24 cellular contexts compared by ENCODE assay signal in the genomic region with DNA sequence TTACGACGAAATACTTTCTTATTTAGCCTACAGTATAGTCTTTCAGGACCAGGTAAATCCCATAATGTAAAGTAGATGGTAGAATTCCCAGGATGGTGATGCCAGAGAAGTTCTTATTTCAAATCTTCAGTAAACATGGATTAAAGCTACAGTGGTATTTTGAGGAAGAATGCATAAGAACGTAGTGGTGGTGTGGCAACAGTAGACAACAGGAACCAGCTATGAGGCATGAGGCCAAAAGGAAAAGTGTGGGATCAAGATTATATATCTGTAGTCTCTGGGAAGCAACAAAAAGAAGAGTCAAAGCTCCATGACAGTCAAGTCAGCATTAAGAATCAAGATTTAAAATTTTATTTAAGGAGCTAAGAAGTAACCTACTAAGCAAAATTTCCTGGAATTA.
A peak's percentile ranks its signal among the peaks of the same experiment; 100 is the strongest.
DNase-seq lines count a peak whose midpoint lies in the region; ATAC-seq and TF ChIP-seq lines count a peak whose summit lies in the region.
"Had no signal": no experiment of that assay in that cellular context is flagged by ENCODE, and none has a peak within 500 bp of the region (broad histone marks: within the 10 kb centered on the region; RNA-seq: fewer than 3 reads in every experiment).

No MANE protein-coding gene starts in this region.

- peaks cover 54 to 58% of the 10 kb centered on the region in 2 experiments for H3K36me3 ChIP-seq in SK-N-SH (replicated peaks in 1 of 2; ENCODE audit: control insufficient read depth in 1 of 2, insufficient read depth in 2 of 2, low read length in 1 of 2)
- peaks cover 11 to 79% (median 50%) of the 10 kb centered on the region in 4 donors for H3K36me3 ChIP-seq in stomach
- H3K36me3 ChIP-seq in PC-3 (ENCODE audit: low read depth, low read length): peaks cover 11% of the 10 kb centered on the region

- peak overlapping the region; percentile 84 for H3K27ac Mint-ChIP-seq in mesothelial cell of epicardium
- H3K27ac Mint-ChIP-seq: activated CD4-positive, alpha-beta T cell treated with anti-CD3 and anti-CD28 coated beads, Interleukin-2, amount 10 ng/mL, durations not matched to agents 24 days and 14 days had no signal

- CTCF ChIA-PET in SK-N-SH (lab: Yijun Ruan, JAX): interaction anchor here (0.7 to 4.4 kb wide), 5 partner anchors 26 to 297 kb away, joined by 3 to 31 read pairs (median 15); a partner anchor contains a TSS
- CTCF ChIA-PET in PC-3 (lab: Charles Lee): no interaction called here

- ATAC-seq in SK-N-SH treated with all-trans-retinoic acid at 6 μM for 48 hours: no peak
- no peak for ATAC-seq in PC-3

- H3K79me2 ChIP-seq in SK-N-SH (ENCODE audit: insufficient read depth): peaks cover 19% of the 10 kb centered on the region
- H3K79me2 ChIP-seq in PC-3 (ENCODE audit: low read length): no peaks in the 10 kb centered on the region

- TF ChIP-seq EP300 in SK-N-SH (IDR thresholded peaks at IDR 0.05; ENCODE audit: borderline replicate concordance in 1 of 2, low read depth in 1 of 2, low read length in 1 of 2) (no peak), stomach (IDR thresholded peaks at IDR 0.05) (no peak)

- no peaks in the 10 kb centered on the region for H3K9me2 ChIP-seq in SK-N-SH
- H3K9me2 ChIP-seq in PC-3 (replicated peaks; ENCODE audit: low read length): no peaks in the 10 kb centered on the region

- DNase-seq in SK-N-SH (no peak), dermis blood vessel endothelial cell (peak; percentile 60), mesothelial cell of epicardium (ENCODE audit: low spot score in 2 of 2, unreplicated experiment in 2 of 2) (no peak), stomach (no peak), GM03348 (ENCODE audit: low spot score) (no peak), DMS79 (lab: John Stamatoyannopoulos, UW) (no peak), PC-3 (no peak)
- DNase-seq: 8988T; activated CD4-positive, alpha-beta T cell treated with anti-CD3 and anti-CD28 coated beads, Interleukin-2, amount 10 ng/mL, durations not matched to agents 24 days and 14 days; activated gamma-delta T cell treated with Interleukin-2 at 50 U/mL for 16 hours; BE2C; Caco-2; effector CD4-positive, alpha-beta T cell; EL; KG1; mesendoderm; NCI-H1048; NCI-H1930; NCI-H345; NK-92 treated with Interleukin-12 subunit alpha and Interleukin-12 subunit beta, amount 100 ng/mL, for 24 hours; stimulated activated naive CD4-positive, alpha-beta T cell treated with Interleukin-2 at 50 U/mL for 16 hours; SW 1271 had no signal

- WGBS in SK-N-SH (ENCODE audit: low lambda C conversion rate): 93% methylated on average over 3 of the region's 3 CpGs
- 73 to 81% (median 79%) methylated on average over 3 of the region's 3 CpGs for WGBS in stomach, 5 donors

- H3K4me1 ChIP-seq in SK-N-SH (ENCODE audit: control insufficient read depth in 1 of 2, insufficient read depth in 2 of 2, low read depth in 1 of 2, low read length in 1 of 2) (peaks cover 0 to 25% of the 10 kb centered on the region in 2 experiments; a peak in 2 of 4 replicates), stomach (peaks cover 0 to 46% (median 25%) of the 10 kb centered on the region in 4 donors), PC-3 (ENCODE audit: insufficient read depth, low read length) (no peaks in the 10 kb centered on the region)
- H3K4me1 ChIP-seq: Caco-2 had no signal

- no peak overlapping the region for H3K4me3 Mint-ChIP-seq in mesothelial cell of epicardium
- H3K4me3 Mint-ChIP-seq: activated CD4-positive, alpha-beta T cell treated with anti-CD3 and anti-CD28 coated beads, Interleukin-2, amount 10 ng/mL, durations not matched to agents 24 days and 14 days; central memory CD8-positive, alpha-beta T cell had no signal

- BruUV-seq in PC-3 (replicated peaks; lab: Mats Ljungman, UMichigan): no TSS peak

- POLR2A ChIA-PET in SK-N-SH (lab: Yijun Ruan, JAX): no interaction called here
- POLR2A ChIA-PET in PC-3 (lab: Charles Lee; ENCODE audit: unreplicated experiment): no interaction called here

- TF ChIP-seq RAD21 in SK-N-SH (IDR thresholded peaks at IDR 0.05; ENCODE audit: low read length): no peak

- H3K27ac ChIP-seq in SK-N-SH (ENCODE audit: low read depth in 2 of 2, low read length in 1 of 2) (peak overlapping the region; percentile 11 to 17; a peak in 2 of 4 replicates), stomach (peak overlapping the region in 4 of 5 donors; percentile 7 to 64 (median 44)), PC-3 (ENCODE audit: low read length) (no peak overlapping the region)

- H3K4me3 ChIP-seq in SK-N-SH (ENCODE audit: low read depth in 2 of 2, low read length in 1 of 2) (no peak overlapping the region), stomach (no peak overlapping the region), PC-3 (ENCODE audit: low read length) (no peak overlapping the region)

- H3K9ac ChIP-seq in SK-N-SH (no peak overlapping the region), PC-3 (ENCODE audit: low read length) (no peak overlapping the region)

- H3K27me3 ChIP-seq in SK-N-SH (ENCODE audit: insufficient read depth) (no peaks in the 10 kb centered on the region), stomach (no peaks in the 10 kb centered on the region), PC-3 (ENCODE audit: low read length) (no peaks in the 10 kb centered on the region)
- H3K27me3 ChIP-seq: BE2C had no signal

- H3K36me3 Mint-ChIP-seq in mesothelial cell of epicardium: peaks cover 20% of the 10 kb centered on the region

- no peak overlapping the region for H2AFZ ChIP-seq in SK-N-SH (ENCODE audit: low read depth)
- no peak overlapping the region for H2AFZ ChIP-seq in PC-3 (ENCODE audit: low read length)

- no peaks in the 10 kb centered on the region for H3K27me3 Mint-ChIP-seq in mesothelial cell of epicardium (ENCODE audit: low read depth)
- H3K27me3 Mint-ChIP-seq: activated CD4-positive, alpha-beta T cell treated with anti-CD3 and anti-CD28 coated beads, Interleukin-2, amount 10 ng/mL, durations not matched to agents 24 days and 14 days; central memory CD8-positive, alpha-beta T cell had no signal

- intact Hi-C loops in stomach (cut with DNase I; ENCODE audit: low total_unique reads) (loop anchor here (10.0 kb wide), 1 partner anchor 229 kb away; no protein-coding TSS in a partner anchor), PC-3 (cut with micrococcal nuclease) (no loop called here)

- no peaks in the 10 kb centered on the region for H4K20me1 ChIP-seq in SK-N-SH (ENCODE audit: insufficient read depth)
- no peaks in the 10 kb centered on the region for H4K20me1 ChIP-seq in PC-3 (ENCODE audit: low read length)

- no peak for TF ChIP-seq POLR2A in stomach (IDR thresholded peaks at IDR 0.05)

- H3F3A ChIP-seq in SK-N-SH (replicated peaks; ENCODE audit: insufficient read depth) (peaks cover 26% of the 10 kb centered on the region), PC-3 (ENCODE audit: low read length, unreplicated experiment) (no peaks in the 10 kb centered on the region)

- TF ChIP-seq CTCF in SK-N-SH (IDR thresholded peaks at IDR 0.05) (no peak), mesothelial cell of epicardium (IDR thresholded peaks at IDR 0.05; ENCODE audit: unreplicated experiment) (no peak), stomach (IDR thresholded peaks at IDR 0.05) (no peak), PC-3 (conservative IDR thresholded peaks at IDR 0.05; ENCODE audit: low read depth, low read length) (no peak)

- H3K9me3 Mint-ChIP-seq in mesothelial cell of epicardium: no peaks in the 10 kb centered on the region
- H3K9me3 Mint-ChIP-seq: activated CD4-positive, alpha-beta T cell treated with anti-CD3 and anti-CD28 coated beads, Interleukin-2, amount 10 ng/mL, durations not matched to agents 24 days and 14 days; central memory CD8-positive, alpha-beta T cell had no signal

- peaks cover 23% of the 10 kb centered on the region for H3K4me1 Mint-ChIP-seq in mesothelial cell of epicardium

- no peak overlapping the region for H3K4me2 ChIP-seq in SK-N-SH
- no peak overlapping the region for H3K4me2 ChIP-seq in PC-3 (ENCODE audit: low read length)

- H3K9me3 ChIP-seq in SK-N-SH (no peaks in the 10 kb centered on the region), stomach (no peaks in the 10 kb centered on the region), PC-3 (ENCODE audit: low read length) (no peaks in the 10 kb centered on the region)
- H3K9me3 ChIP-seq: BE2C, Caco-2 had no signal

TF ChIP-seq in SK-N-SH, 30 proteins besides CTCF, POLR2A, EP300 and RAD21 (continues in another document):
- TF ChIP-seq RFX5 (IDR thresholded peaks at IDR 0.05; ENCODE audit: low read length) (no peak), TEAD4 (IDR thresholded peaks at IDR 0.05; ENCODE audit: borderline replicate concordance, insufficient read depth) (no peak)
- TF ChIP-seq, protein P1, sequence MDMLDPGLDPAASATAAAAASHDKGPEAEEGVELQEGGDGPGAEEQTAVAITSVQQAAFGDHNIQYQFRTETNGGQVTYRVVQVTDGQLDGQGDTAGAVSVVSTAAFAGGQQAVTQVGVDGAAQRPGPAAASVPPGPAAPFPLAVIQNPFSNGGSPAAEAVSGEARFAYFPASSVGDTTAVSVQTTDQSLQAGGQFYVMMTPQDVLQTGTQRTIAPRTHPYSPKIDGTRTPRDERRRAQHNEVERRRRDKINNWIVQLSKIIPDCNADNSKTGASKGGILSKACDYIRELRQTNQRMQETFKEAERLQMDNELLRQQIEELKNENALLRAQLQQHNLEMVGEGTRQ (IDR thresholded peaks at IDR 0.05; ENCODE audit: borderline replicate concordance, low read depth, low read length): no peak

TF ChIP-seq in SK-N-SH treated with all-trans-retinoic acid at 6 μM for 48 hours, 23 proteins besides CTCF, POLR2A, EP300 and RAD21 (continues in another document):
- TF ChIP-seq OSR1 (CRISPR knock-in tag; IDR thresholded peaks at IDR 0.05) (no peak), GLIS3 (CRISPR knock-in tag; IDR thresholded peaks at IDR 0.05) (no peak), ZFP3 (CRISPR knock-in tag; IDR thresholded peaks at IDR 0.05) (no peak), BACH2 (CRISPR knock-in tag; IDR thresholded peaks at IDR 0.05; ENCODE audit: borderline replicate concordance) (no peak), CSDC2 (CRISPR knock-in tag; IDR thresholded peaks at IDR 0.05) (no peak), ZNF565 (CRISPR knock-in tag; conservative IDR thresholded peaks at IDR 0.05; ENCODE audit: low read depth) (no peak), ZC3H10 (CRISPR knock-in tag; IDR thresholded peaks at IDR 0.05) (no peak)
